8 cellular contexts compared by ENCODE assay signal in the genomic region with DNA sequence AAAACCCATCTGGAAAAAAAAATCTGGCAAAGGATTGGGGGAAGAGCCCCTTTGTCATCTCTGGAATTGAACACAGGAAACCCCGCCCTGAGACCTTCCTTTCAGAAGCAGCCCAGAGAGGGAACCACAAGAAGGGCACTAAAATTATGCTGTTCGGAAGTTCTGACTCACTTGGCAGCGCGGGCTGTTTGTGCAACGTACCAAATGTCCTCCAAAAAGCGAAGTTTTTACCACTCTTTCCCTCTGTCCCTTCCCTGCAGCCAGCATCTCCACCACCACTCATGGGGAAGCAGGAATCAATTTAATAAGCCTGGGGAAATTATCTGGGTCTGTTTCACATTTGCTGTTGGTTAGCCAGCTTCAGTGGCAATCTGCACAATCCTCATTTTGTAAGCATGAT. TPM values are rescaled to one million over a fixed set of nuclear protein-coding genes. Genes with fewer than 3 reads are reported as not detected.
DNase-seq lines count a peak whose midpoint lies in the region; ATAC-seq and TF ChIP-seq lines count a peak whose summit lies in the region.

No MANE protein-coding gene starts in this region.

- CTCF ChIA-PET in activated CD8-positive, alpha-beta T cell treated with anti-CD3 and anti-CD28 coated beads for 36 hours (lab: Charles Lee), result interaction anchor here (1.3 to 2.6 kb wide), 3 partner anchors 7 to 77 kb away, joined by 3 to 15 read pairs (median 5); no protein-coding TSS in a partner anchor

- H3K4me1 ChIP-seq in BLaER1 (peaks cover 80% of the 10 kb centered on the region), MM.1S (ENCODE audit: low read length) (peaks cover 27% of the 10 kb centered on the region)

- H3K4me3 ChIP-seq in BLaER1, result peak overlapping the region; percentile 89
- no peak overlapping the region for H3K4me3 ChIP-seq in MM.1S (ENCODE audit: low read length)

- H3K4me2 ChIP-seq in BLaER1, result peak overlapping the region; percentile 96
- no peak overlapping the region for H3K4me2 ChIP-seq in MM.1S (ENCODE audit: low read depth, low read length)

- H3K27ac Mint-ChIP-seq in activated CD8-positive, alpha-beta T cell treated with anti-CD3 and anti-CD28 coated beads for 36 hours, result peak overlapping the region; percentile 91
- no peak overlapping the region for H3K27ac Mint-ChIP-seq in endothelial cell (ENCODE audit: unreplicated experiment)

- DNase-seq in MM.1S (no peak), epithelial cell of prostate (ENCODE audit: low read depth, low spot score) (no peak), endothelial cell (ENCODE audit: low spot score) (no peak)
- DNase-seq in activated CD8-positive, alpha-beta T cell treated with anti-CD3 and anti-CD28 coated beads for 36 hours, result peak; percentile 90
- peak; percentile 50 to 64 for DNase-seq in stimulated activated CD4-positive, alpha-beta T cell treated with anti-CD3 and anti-CD28 coated beads, Interleukin-12 subunit alpha, Interleukin-12 subunit beta, amount 100 ng/mL, for 24 hours (ENCODE audit: low read depth in 2 of 2)

- H3K9ac ChIP-seq in BLaER1 (peak overlapping the region; percentile 94), MM.1S (ENCODE audit: low read length) (no peak overlapping the region)

- H3K36me3 ChIP-seq in BLaER1 (peaks cover 2% of the 10 kb centered on the region; the same call in 1 of the 2 replicates), MM.1S (replicated peaks; ENCODE audit: insufficient read depth, low read length) (no peaks in the 10 kb centered on the region)

- POLR2A ChIA-PET in activated CD8-positive, alpha-beta T cell treated with anti-CD3 and anti-CD28 coated beads for 36 hours (lab: Charles Lee), result interaction anchor here (0.6 to 8.4 kb wide), 8 partner anchors 10 to 916 kb away, joined by 3 to 88 read pairs (median 4); a partner anchor contains a TSS

- no peak for TF ChIP-seq POLR2A in GM18505 (IDR thresholded peaks at IDR 0.05; ENCODE audit: borderline replicate concordance, extremely low read depth, insufficient read depth, insufficient read length)

- H3K27ac ChIP-seq in BLaER1 (peak overlapping the region; percentile 90), MM.1S (ENCODE audit: low read length) (peak overlapping the region; percentile 86; the same call in 1 of the 2 replicates), epithelial cell of prostate (peak overlapping the region; percentile 56)

- peaks cover 9% of the 10 kb centered on the region for H3K36me3 Mint-ChIP-seq in activated CD8-positive, alpha-beta T cell treated with anti-CD3 and anti-CD28 coated beads for 36 hours (ENCODE audit: low read depth)
- H3K36me3 Mint-ChIP-seq in endothelial cell (ENCODE audit: low read depth, unreplicated experiment), result no peaks in the 10 kb centered on the region

- H3K79me2 ChIP-seq in MM.1S (ENCODE audit: low read length), result peaks cover 12% of the 10 kb centered on the region

- peaks cover 38% of the 10 kb centered on the region for H3F3A ChIP-seq in MM.1S (ENCODE audit: insufficient read depth, low read length)

- H3K4me3 Mint-ChIP-seq in activated CD8-positive, alpha-beta T cell treated with anti-CD3 and anti-CD28 coated beads for 36 hours, result peak overlapping the region; percentile 51
- H3K4me3 Mint-ChIP-seq in endothelial cell (ENCODE audit: unreplicated experiment), result no peak overlapping the region

- H4K20me1 ChIP-seq in BLaER1 (no peaks in the 10 kb centered on the region), MM.1S (ENCODE audit: insufficient read depth, low read length) (no peaks in the 10 kb centered on the region)

- no peaks in the 10 kb centered on the region for H3K9me3 Mint-ChIP-seq in activated CD8-positive, alpha-beta T cell treated with anti-CD3 and anti-CD28 coated beads for 36 hours
- no peaks in the 10 kb centered on the region for H3K9me3 Mint-ChIP-seq in endothelial cell (ENCODE audit: unreplicated experiment)

- ATAC-seq in activated CD8-positive, alpha-beta T cell treated with anti-CD3 and anti-CD28 coated beads for 36 hours, result peak; percentile 4
- ATAC-seq in HG03354 (IDR thresholded peaks at IDR 0.05; ENCODE audit: poor library complexity, severe bottlenecking, unreplicated experiment), result no peak
- ATAC-seq in GM18505 (IDR thresholded peaks at IDR 0.05; ENCODE audit: unreplicated experiment), result no peak

- no peaks in the 10 kb centered on the region for H3K9me2 ChIP-seq in MM.1S (replicated peaks; ENCODE audit: insufficient read depth, low read length)

- H2AFZ ChIP-seq in MM.1S (ENCODE audit: low read length), result no peak overlapping the region

- TF ChIP-seq CTCF in MM.1S (IDR thresholded peaks at IDR 0.05; ENCODE audit: low read length) (no peak), endothelial cell (IDR thresholded peaks at IDR 0.05; ENCODE audit: unreplicated experiment) (no peak)
- TF ChIP-seq CTCF in activated CD8-positive, alpha-beta T cell treated with anti-CD3 and anti-CD28 coated beads for 36 hours (IDR thresholded peaks at IDR 0.05), result no peak

- H3K4me1 Mint-ChIP-seq in activated CD8-positive, alpha-beta T cell treated with anti-CD3 and anti-CD28 coated beads for 36 hours (ENCODE audit: low read depth), result peaks cover 75% of the 10 kb centered on the region
- H3K4me1 Mint-ChIP-seq in endothelial cell (ENCODE audit: unreplicated experiment), result peaks cover 8% of the 10 kb centered on the region

- no peaks in the 10 kb centered on the region for H3K27me3 Mint-ChIP-seq in activated CD8-positive, alpha-beta T cell treated with anti-CD3 and anti-CD28 coated beads for 36 hours
- H3K27me3 Mint-ChIP-seq in endothelial cell (ENCODE audit: unreplicated experiment), result peaks cover 8% of the 10 kb centered on the region

- H3K27me3 ChIP-seq in BLaER1, result no peaks in the 10 kb centered on the region
- H3K27me3 ChIP-seq in MM.1S (replicated peaks; ENCODE audit: insufficient read depth, low read length), result no peaks in the 10 kb centered on the region

- H3K9me3 ChIP-seq in BLaER1 (no peaks in the 10 kb centered on the region), MM.1S (replicated peaks; ENCODE audit: insufficient read depth, low read length) (no peaks in the 10 kb centered on the region)

- intact Hi-C loops in activated CD8-positive, alpha-beta T cell treated with anti-CD3 and anti-CD28 coated beads for 36 hours (cut with micrococcal nuclease), result no loop called here

RNA-seq across cellular contexts. Expression of a gene that starts 3.2 kb away (rescaled TPM):
- 10 to 100 TPM; 64.0 to 64.1 TPM for total RNA-seq in activated CD8-positive, alpha-beta T cell treated with anti-CD3 and anti-CD28 coated beads for 36 hours
- total RNA-seq in endothelial cell (ENCODE audit: unreplicated experiment), result 0.62 TPM

RNA-seq across cellular contexts. Expression of a gene that starts 15.2 kb away (rescaled TPM):
- total RNA-seq in activated CD8-positive, alpha-beta T cell treated with anti-CD3 and anti-CD28 coated beads for 36 hours, result 10 to 100 TPM; 47.3 to 47.8 TPM
- total RNA-seq in endothelial cell (ENCODE audit: unreplicated experiment), result 40.3 TPM

Comparison
In these comparisons a context has a peak if more than half of its experiments do, and no peak if none do; other contexts are left out.
1. DNase-seq: peak in activated CD8-positive, alpha-beta T cell treated with anti-CD3 and anti-CD28 coated beads for 36 hours (single experiment) and stimulated activated CD4-positive, alpha-beta T cell treated with anti-CD3 and anti-CD28 coated beads, Interleukin-12 subunit alpha, Interleukin-12 subunit beta, amount 100 ng/mL, for 24 hours (2 of 2); none in MM.1S (single experiment), epithelial cell of prostate (single experiment) and endothelial cell (single experiment).
2. RNA of a gene that starts 3.2 kb away (total RNA-seq): 64.0 to 64.1 TPM in activated CD8-positive, alpha-beta T cell treated with anti-CD3 and anti-CD28 coated beads for 36 hours; 0.62 TPM in endothelial cell (single experiment); every median in the first group is over 10 times any median in the second.
3. Peak in every context shown above with its lines, with median percentiles within 50 percentile points of each other: H3K27ac ChIP-seq.